In genomic region chr16:27400751-27401620, GRCh38 we compare ENCODE assay signal across 10 cellular contexts. TPM values are rescaled to one million over a fixed set of nuclear protein-coding genes. Genes with fewer than 3 reads are reported as not detected.
DNase-seq lines count a peak whose midpoint lies in the region; ATAC-seq, FAIRE-seq and TF ChIP-seq lines count a peak whose summit lies in the region.
"Had no signal": no experiment of that assay in that cellular context is flagged by ENCODE, and none has a peak within 500 bp of the region (broad histone marks: within the 10 kb centered on the region; RNA-seq: fewer than 3 reads in every experiment).

No MANE protein-coding gene starts in this region.

- no peaks in the 10 kb centered on the region for H3K9me3 ChIP-seq in left lung

- H3K36me3 Mint-ChIP-seq in activated CD8-positive, alpha-beta T cell treated with anti-CD3 and anti-CD28 coated beads for 36 hours (ENCODE audit: low read depth): peaks cover 38% of the 10 kb centered on the region

- intact Hi-C loops in activated CD8-positive, alpha-beta T cell treated with anti-CD3 and anti-CD28 coated beads for 36 hours (cut with micrococcal nuclease): loop anchor here (2.0 kb wide), 1 partner anchor 24 kb away; no protein-coding TSS in a partner anchor
- intact Hi-C loops in left lung (cut with DNase I): no loop called here

- POLR2A ChIA-PET in BJ (lab: Charles Lee): interaction anchor here (0.5 to 0.6 kb wide), 2 partner anchors 63 to 1216 kb away, joined by 4 to 10 read pairs; no protein-coding TSS in a partner anchor
- POLR2A ChIA-PET in activated CD8-positive, alpha-beta T cell treated with anti-CD3 and anti-CD28 coated beads for 36 hours (lab: Charles Lee): interaction anchor here (1.0 to 10.5 kb wide), 11 partner anchors 9 to 166 kb away, joined by 3 to 168 read pairs (median 49); partner anchors contain the start of gene IL4R

- H3K4me1 Mint-ChIP-seq in activated CD8-positive, alpha-beta T cell treated with anti-CD3 and anti-CD28 coated beads for 36 hours (ENCODE audit: low read depth): peaks cover 28% of the 10 kb centered on the region

- DNase-seq in BJ (ENCODE audit: low read depth) (peak; percentile 30), GM19239 (ENCODE audit: insufficient read length, low spot score) (no peak), left lung (no peak), DMS79 (lab: John Stamatoyannopoulos, UW) (no peak), NCI-H128 (lab: John Stamatoyannopoulos, UW; ENCODE audit: unreplicated experiment) (no peak), COLO668 (lab: John Stamatoyannopoulos, UW; ENCODE audit: unreplicated experiment) (no peak)
- DNase-seq in activated CD8-positive, alpha-beta T cell treated with anti-CD3 and anti-CD28 coated beads for 36 hours: no peak
- DNase-seq in activated effector memory CD4-positive, alpha-beta T cell treated with Interleukin-2 at 50 U/mL for 16 hours: no peak

- H3K9me3 Mint-ChIP-seq in activated CD8-positive, alpha-beta T cell treated with anti-CD3 and anti-CD28 coated beads for 36 hours: peaks cover 1% of the 10 kb centered on the region

- H3K4me1 ChIP-seq in left lung: peaks cover 23 to 50% of the 10 kb centered on the region in 2 donors

- TF ChIP-seq CTCF in BJ (IDR thresholded peaks at IDR 0.05; ENCODE audit: insufficient read depth, low read depth, low read length) (no peak), left lung (IDR thresholded peaks at IDR 0.05) (no peak)
- TF ChIP-seq CTCF in activated CD8-positive, alpha-beta T cell treated with anti-CD3 and anti-CD28 coated beads for 36 hours (IDR thresholded peaks at IDR 0.05): no peak

- peak; percentile 62 for FAIRE-seq in GM19239 (lab: Jason Lieb, UNC)
- FAIRE-seq: frontal cortex had no signal

- CTCF ChIA-PET in BJ (lab: Yijun Ruan, JAX): no interaction called here
- CTCF ChIA-PET in activated CD8-positive, alpha-beta T cell treated with anti-CD3 and anti-CD28 coated beads for 36 hours (lab: Charles Lee): interaction anchor here (0.9 to 9.3 kb wide), 9 partner anchors 9 to 221 kb away, joined by 3 to 92 read pairs (median 4); no protein-coding TSS in a partner anchor

- no peaks in the 10 kb centered on the region for H3K27me3 Mint-ChIP-seq in activated CD8-positive, alpha-beta T cell treated with anti-CD3 and anti-CD28 coated beads for 36 hours

- ATAC-seq in activated CD8-positive, alpha-beta T cell treated with anti-CD3 and anti-CD28 coated beads for 36 hours: no peak
- ATAC-seq in left lung: peak; percentile 10

- peak overlapping the region; percentile 17 to 33 for H3K27ac ChIP-seq in left lung

- H3K4me3 ChIP-seq in BJ (ENCODE audit: low read depth, low read length) (no peak overlapping the region), left lung (no peak overlapping the region)

- peak overlapping the region; percentile 91 for H3K27ac Mint-ChIP-seq in activated CD8-positive, alpha-beta T cell treated with anti-CD3 and anti-CD28 coated beads for 36 hours

- peak overlapping the region; percentile 99 for H3K4me3 Mint-ChIP-seq in activated CD8-positive, alpha-beta T cell treated with anti-CD3 and anti-CD28 coated beads for 36 hours

- H3K27me3 ChIP-seq in BJ (ENCODE audit: control insufficient read depth, insufficient read depth, low read length) (no peaks in the 10 kb centered on the region), left lung (peaks cover 0 to 20% of the 10 kb centered on the region in 2 donors)

- H3K36me3 ChIP-seq in BJ (ENCODE audit: control insufficient read depth, insufficient read depth, low read length) (no peaks in the 10 kb centered on the region), left lung (no peaks in the 10 kb centered on the region)

RNA-seq across cellular contexts. Expression of gene IL21R, which starts 1.0 kb away (rescaled TPM):
- 0.33 and 0.58 TPM in 2 replicates for polyA plus RNA-seq in BJ (2011; rRNA removed)
- 0.57 and 0.76 TPM in 2 replicates for polyA minus RNA-seq in BJ (2011; rRNA and poly(A)+ RNA removed)
- 10 to 100 TPM; 95.6 to 97.2 TPM for total RNA-seq in activated CD8-positive, alpha-beta T cell treated with anti-CD3 and anti-CD28 coated beads for 36 hours
- total RNA-seq in left lung: 1 to 10 TPM; 3.9 to 4.2 TPM
- polyA plus RNA-seq: neural cell had no signal

Comparison
In these comparisons a context has a peak if more than half of its experiments do, and no peak if none do; other contexts are left out.
1. RNA of gene IL21R, which starts 1.0 kb away (total RNA-seq): 95.6 to 97.2 TPM in activated CD8-positive, alpha-beta T cell treated with anti-CD3 and anti-CD28 coated beads for 36 hours; 3.9 to 4.2 TPM in left lung; every median in the first group is over 10 times any median in the second.